8 cellular contexts compared by ENCODE assay signal in the genomic region with DNA sequence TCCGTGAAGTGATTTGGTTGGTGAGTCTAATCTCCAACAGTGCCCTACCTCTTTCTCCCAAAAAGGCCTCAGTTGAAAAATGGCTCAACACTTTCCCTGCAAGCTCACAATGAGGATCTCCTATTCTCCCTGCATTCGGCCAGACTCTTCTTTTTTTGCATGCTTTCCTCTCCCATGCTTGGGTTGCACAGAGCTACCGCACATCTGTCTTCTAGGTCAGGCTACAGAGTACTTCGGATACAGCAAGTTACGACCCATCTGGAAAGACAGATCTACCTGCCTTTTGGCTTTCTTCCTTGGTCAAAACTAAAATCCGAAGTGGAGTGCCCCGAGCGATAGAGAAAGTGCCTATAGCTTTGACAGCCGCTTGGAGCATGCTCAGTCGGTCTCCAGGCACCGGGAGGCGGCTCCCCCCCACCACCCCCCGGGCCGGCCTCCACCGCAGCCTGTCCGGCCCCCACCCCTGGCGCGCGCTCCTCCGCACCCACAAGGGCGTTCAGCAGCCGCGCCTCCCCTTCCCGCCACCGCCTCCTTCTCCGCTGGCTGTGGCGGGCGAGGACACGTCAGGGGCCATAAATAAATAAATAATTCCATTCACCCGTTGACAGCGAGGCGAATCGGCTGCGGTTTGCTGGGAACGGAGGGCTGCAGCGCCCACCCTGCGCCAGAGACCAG. TPM values are rescaled to one million over a fixed set of nuclear protein-coding genes. Genes with fewer than 3 reads are reported as not detected.
DNase-seq lines count a peak whose midpoint lies in the region; ATAC-seq, FAIRE-seq and TF ChIP-seq lines count a peak whose summit lies in the region.

A gene with protein sequence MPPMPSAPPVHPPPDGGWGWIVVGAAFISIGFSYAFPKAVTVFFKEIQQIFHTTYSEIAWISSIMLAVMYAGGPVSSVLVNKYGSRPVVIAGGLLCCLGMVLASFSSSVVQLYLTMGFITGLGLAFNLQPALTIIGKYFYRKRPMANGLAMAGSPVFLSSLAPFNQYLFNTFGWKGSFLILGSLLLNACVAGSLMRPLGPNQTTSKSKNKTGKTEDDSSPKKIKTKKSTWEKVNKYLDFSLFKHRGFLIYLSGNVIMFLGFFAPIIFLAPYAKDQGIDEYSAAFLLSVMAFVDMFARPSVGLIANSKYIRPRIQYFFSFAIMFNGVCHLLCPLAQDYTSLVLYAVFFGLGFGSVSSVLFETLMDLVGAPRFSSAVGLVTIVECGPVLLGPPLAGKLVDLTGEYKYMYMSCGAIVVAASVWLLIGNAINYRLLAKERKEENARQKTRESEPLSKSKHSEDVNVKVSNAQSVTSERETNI (plus strand): TSS at position 473 of the 675 bp plus-strand sequence. CDS start 108,773 bp downstream, outside the sequence.

- H3K9ac ChIP-seq in H1 (replicated peaks in 1 of 4; ENCODE audit: extremely low read depth in 1 of 4, low read depth in 3 of 4, low read length in 3 of 4), result peak within 1 kb of the TSS; percentile 34 to 73 (median 62)
- peak within 1 kb of the TSS; percentile 95 for H3K9ac ChIP-seq in mesenchymal stem cell (ENCODE audit: low read length)

- H3K4me1 ChIP-seq in H1 (replicated peaks in 1 of 4; ENCODE audit: control insufficient read depth in 3 of 4, insufficient read depth in 4 of 4, low read length in 3 of 4) (peaks cover 0 to 7% (median 3%) of the 10 kb centered on the region in 4 experiments; a peak in 4 of 7 replicates), mesenchymal stem cell (ENCODE audit: control insufficient read depth, insufficient read depth, low read depth, low read length) (peaks cover 3% of the 10 kb centered on the region)

- no peaks in the 10 kb centered on the region; the same call in 1 of the 2 replicates for H3K23me2 ChIP-seq in H1 (ENCODE audit: low read depth, low read length)

- H3K4me2 ChIP-seq in H1 (ENCODE audit: insufficient read depth in 1 of 2, low read depth in 2 of 2, low read length in 2 of 2), result peak within 1 kb of the TSS; percentile 70 to 82
- peak within 1 kb of the TSS; percentile 99 for H3K4me2 ChIP-seq in mesenchymal stem cell (ENCODE audit: low read length, poor library complexity, severe bottlenecking)

- H2BK5ac ChIP-seq in H1 (ENCODE audit: low read depth, low read length), result peak within 1 kb of the TSS; percentile 60
- peak within 1 kb of the TSS; percentile 88 for H2BK5ac ChIP-seq in mesenchymal stem cell (ENCODE audit: low read depth, low read length, poor library complexity, severe bottlenecking)

- no peak for TF ChIP-seq EP300 in H1 (IDR thresholded peaks at IDR 0.05; ENCODE audit: borderline replicate concordance in 1 of 2, low read depth in 2 of 2, low read length in 2 of 2)

- H3K36me3 ChIP-seq in H1 (ENCODE audit: control insufficient read depth in 2 of 4, insufficient read depth in 4 of 4, low read length in 3 of 4) (no peaks in the 10 kb centered on the region), mesenchymal stem cell (ENCODE audit: control insufficient read depth in 1 of 2, insufficient read depth in 2 of 2, low read depth in 1 of 2, low read length in 2 of 2) (peaks cover 0 to 8% of the 10 kb centered on the region in 2 experiments)

- no peaks in the 10 kb centered on the region for H3K79me1 ChIP-seq in H1 (ENCODE audit: low read depth, low read length)
- peaks cover 5% of the 10 kb centered on the region for H3K79me1 ChIP-seq in mesenchymal stem cell (replicated peaks; ENCODE audit: low read length, poor library complexity, severe bottlenecking)

- no peak for TF ChIP-seq POLR2A in H1 (IDR thresholded peaks at IDR 0.05; ENCODE audit: control extremely low read depth in 1 of 2, low read depth in 2 of 2, low read length in 2 of 2)

- H3K9me3 ChIP-seq in H1 (ENCODE audit: insufficient read depth in 2 of 2, low read depth in 1 of 2, low read length in 1 of 2), result no peaks in the 10 kb centered on the region
- H3K9me3 ChIP-seq in mesenchymal stem cell (ENCODE audit: control insufficient read depth, low read length), result no peaks in the 10 kb centered on the region

- H4K5ac ChIP-seq in H1 (ENCODE audit: insufficient read length, low read depth, low read length), result no peak within 1 kb of the TSS

- H3K27me3 ChIP-seq in HL-60 (ENCODE audit: insufficient read depth, poor library complexity, severe bottlenecking), result no peaks in the 10 kb centered on the region
- peaks cover 0 to 11% (median 2%) of the 10 kb centered on the region in 4 experiments; a peak in 2 of 7 replicates for H3K27me3 ChIP-seq in H1 (replicated peaks in 1 of 4; ENCODE audit: control insufficient read depth in 3 of 4, extremely low read depth in 1 of 4, insufficient read depth in 3 of 4, low read length in 3 of 4)
- H3K27me3 ChIP-seq in mesenchymal stem cell (ENCODE audit: control insufficient read depth in 1 of 2, insufficient read depth in 1 of 2, low read length in 2 of 2), result no peaks in the 10 kb centered on the region

- POLR2A ChIA-PET in H1 (lab: Charles Lee; ENCODE audit: partially characterized antibody), result interaction anchor here (0.6 to 1.7 kb wide), 5 partner anchors 15 to 332 kb away, joined by 3 to 5 read pairs (median 3); no protein-coding TSS in a partner anchor

- peak within 1 kb of the TSS; percentile 66; the same call in 1 of the 2 replicates for H3K18ac ChIP-seq in H1 (ENCODE audit: extremely low read depth, low read length)
- H3K18ac ChIP-seq in mesenchymal stem cell (ENCODE audit: low read depth in 1 of 2, low read length in 2 of 2), result peak within 1 kb of the TSS; percentile 81 to 94

- H2BK15ac ChIP-seq in H1 (ENCODE audit: low read length) (no peak within 1 kb of the TSS), mesenchymal stem cell (ENCODE audit: low read depth, poor library complexity, severe bottlenecking) (peak within 1 kb of the TSS; percentile 82)

- H4K8ac ChIP-seq in H1 (ENCODE audit: extremely low read depth, insufficient read depth, low read length) (peak within 1 kb of the TSS; percentile 82), mesenchymal stem cell (ENCODE audit: low read length) (peak within 1 kb of the TSS; percentile 91)

- TF ChIP-seq RAD21 in H1 (IDR thresholded peaks at IDR 0.05 in 1 of 2, conservative IDR thresholded peaks at IDR 0.05 in 1 of 2; ENCODE audit: low read depth in 2 of 2, low read length in 2 of 2), result peak; percentile 35 to 39

- no peak within 1 kb of the TSS for H2AK5ac ChIP-seq in H1 (ENCODE audit: low read depth, low read length)
- no peak within 1 kb of the TSS for H2AK5ac ChIP-seq in mesenchymal stem cell (ENCODE audit: low read length, severe bottlenecking)

- no peak for TF ChIP-seq CTCF in HL-60 (IDR thresholded peaks at IDR 0.05; ENCODE audit: insufficient read depth, low read length)
- TF ChIP-seq CTCF in H1 (IDR thresholded peaks at IDR 0.05; ENCODE audit: control extremely low read depth in 1 of 3, insufficient read depth in 1 of 3, low read depth in 1 of 3, low read length in 3 of 3), result peak in 2 of 3 experiments; percentile 2 to 36; a peak in 2 of 4 replicates

- no peak within 1 kb of the TSS for H2BK120ac ChIP-seq in H1 (replicated peaks; ENCODE audit: low read depth, low read length)
- H2BK120ac ChIP-seq in mesenchymal stem cell (ENCODE audit: low read depth, low read length), result peak within 1 kb of the TSS; percentile 52

- H2BK12ac ChIP-seq in H1 (ENCODE audit: low read depth, low read length), result 0 out of 2 replicates have a peak within 1 kb of the TSS, but pooled peaks have one; percentile 60
- H2BK12ac ChIP-seq in mesenchymal stem cell (ENCODE audit: low read length in 2 of 2), result peak within 1 kb of the TSS; percentile 86 to 90

- peak within 1 kb of the TSS; percentile 25 for H3K56ac ChIP-seq in H1 (replicated peaks; ENCODE audit: insufficient read length, low read depth, low read length)

- H3K4ac ChIP-seq in H1 (replicated peaks; ENCODE audit: insufficient read length, low read depth, low read length) (no peak within 1 kb of the TSS), mesenchymal stem cell (ENCODE audit: low read depth in 1 of 2, low read length in 2 of 2) (peak within 1 kb of the TSS; percentile 24 to 79)

- H2BK20ac ChIP-seq in H1 (ENCODE audit: low read length), result no peak within 1 kb of the TSS

- H3K14ac ChIP-seq in H1 (ENCODE audit: insufficient read length), result no peak within 1 kb of the TSS
- H3K14ac ChIP-seq in mesenchymal stem cell (ENCODE audit: low read length in 2 of 2), result peak within 1 kb of the TSS in 1 of 2 experiments; percentile 44

- ATAC-seq in GM19467 (IDR thresholded peaks at IDR 0.05; ENCODE audit: unreplicated experiment), result peak; percentile 59

- H3K4me3 ChIP-seq in HL-60 (replicated peaks; ENCODE audit: insufficient read depth, low read length), result peak within 1 kb of the TSS; percentile 79
- peak within 1 kb of the TSS; percentile 55 to 74 (median 66) for H3K4me3 ChIP-seq in H1 (ENCODE audit: extremely low read depth in 1 of 4, insufficient read depth in 2 of 4, low read depth in 3 of 4, low read length in 4 of 4)
- peak within 1 kb of the TSS; percentile 75 to 87 for H3K4me3 ChIP-seq in mesenchymal stem cell (ENCODE audit: insufficient read depth in 1 of 2, low read depth in 1 of 2, low read length in 2 of 2)

- peak; percentile 63 for FAIRE-seq in H1 (lab: Jason Lieb, UNC)

- CTCF ChIA-PET in H1 (lab: Charles Lee; ENCODE audit: partially characterized antibody), result interaction anchor here (0.6 to 1.4 kb wide), 3 partner anchors 139 to 523 kb away, joined by 3 to 5 read pairs (median 4); no protein-coding TSS in a partner anchor

- H3K79me2 ChIP-seq in H1 (ENCODE audit: control insufficient read depth in 1 of 2, insufficient read depth in 2 of 2, low read length in 2 of 2), result no peaks in the 10 kb centered on the region

- peak within 1 kb of the TSS; percentile 84 for H2AFZ ChIP-seq in H1 (ENCODE audit: low read length)
- peak within 1 kb of the TSS; percentile 97 for H2AFZ ChIP-seq in mesenchymal stem cell (ENCODE audit: low read depth, low read length)

- H3K23ac ChIP-seq in H1 (ENCODE audit: insufficient read length), result no peak within 1 kb of the TSS
- peak within 1 kb of the TSS in 1 of 2 experiments; percentile 67 for H3K23ac ChIP-seq in mesenchymal stem cell (ENCODE audit: low read length in 2 of 2)

- H4K91ac ChIP-seq in H1 (replicated peaks; ENCODE audit: insufficient read length, low read length) (peak within 1 kb of the TSS; percentile 82), mesenchymal stem cell (ENCODE audit: low read length) (peak within 1 kb of the TSS; percentile 94)

- no peaks in the 10 kb centered on the region for H4K20me1 ChIP-seq in H1 (replicated peaks in 1 of 2; ENCODE audit: control insufficient read depth in 1 of 2, insufficient read depth in 2 of 2, low read length in 2 of 2)

- DNase-seq in CD1c-positive myeloid dendritic cell (ENCODE audit: extremely low spot score), result peak; percentile 76
- DNase-seq in HL-60 (ENCODE audit: low read depth in 1 of 2, low spot score in 1 of 2), result peak; percentile 58 to 87
- peak; percentile 17 for DNase-seq in NK-92 (lab: John Stamatoyannopoulos, UW; ENCODE audit: unreplicated experiment)
- DNase-seq in activated CD8-positive, alpha-beta memory T cell treated with anti-CD3 and anti-CD28 coated beads for 4 hours (ENCODE audit: low read depth in 2 of 2), result peak; percentile 70 to 78
- no peak for DNase-seq in H1 (ENCODE audit: low read depth in 1 of 2, low spot score in 2 of 2)
- DNase-seq in mesenchymal stem cell, result peak; percentile 92
- DNase-seq in stimulated activated CD8-positive, alpha-beta memory T cell treated with anti-CD3 and anti-CD28 coated beads, Interleukin-12 subunit alpha, Interleukin-12 subunit beta, amount 100 ng/mL, for 24 hours (ENCODE audit: extremely low read depth), result peak; percentile 76

- 3% methylated on average over 17 of the region's 37 CpGs; no CpG with 5 or more reads in 1 of the 2 experiments for WGBS in H1 (ENCODE audit: extremely low coverage in 1 of 2, insufficient coverage in 1 of 2, insufficient read length in 1 of 2, insufficient replicate concordance in 2 of 2, low coverage in 1 of 2, low lambda C conversion rate in 2 of 2, missing lambda C conversion rate in 1 of 2), 2 experiments
- under 1% methylated on average over 24 of the region's 37 CpGs for WGBS in mesenchymal stem cell

- H3K27ac ChIP-seq in HL-60 (replicated peaks) (peak within 1 kb of the TSS; percentile 92), H1 (ENCODE audit: low read depth, low read length) (no peak within 1 kb of the TSS), mesenchymal stem cell (ENCODE audit: low read length, poor library complexity, severe bottlenecking) (peak within 1 kb of the TSS; percentile 81)

RNA-seq across cellular contexts. Expression of the gene that starts here (rescaled TPM):
- 2.9 and 4.3 TPM in 2 replicates for total RNA-seq in H1 (2021; fragmentation: NEBNext Ultra II Directional; extraction: Animal tissue kit (Norgen Biotek cat#: 25700))
- 0.55 and 0.74 TPM in 2 replicates for polyA plus RNA-seq in H1 (2011; rRNA removed)
- polyA plus RNA-seq in H1 (2011; cell fraction: cytosol; rRNA removed), result 1.1 TPM
- polyA plus RNA-seq in H1 (2011; cell fraction: nucleus; rRNA removed), result 2.0 TPM
- polyA plus RNA-seq in H1 (2012, experiment 1 of 2), result 0.53 to 1.5 TPM (median 0.86 TPM) in 4 replicates
- 0.09 TPM for polyA plus RNA-seq in H1 (2012, experiment 2 of 2)
- polyA plus RNA-seq in H1 (2013, experiment 1 of 2), result 2.1 TPM
- polyA plus RNA-seq in H1 (2013, experiment 2 of 2), result 2.5 TPM
- polyA minus RNA-seq in H1 (2011; rRNA and poly(A)+ RNA removed), result 9.1 and 10.0 TPM in 2 replicates
- polyA minus RNA-seq in H1 (2011; cell fraction: cytosol; rRNA and poly(A)+ RNA removed), result 0.81 TPM
- polyA minus RNA-seq in H1 (2011; cell fraction: nucleus; rRNA and poly(A)+ RNA removed), result 15.3 TPM
- polyA plus RNA-seq in mesenchymal stem cell (2013, experiment 1 of 2), result 3.7 TPM
- 4.1 TPM for polyA plus RNA-seq in mesenchymal stem cell (2013, experiment 2 of 2)

Comparison
In these comparisons a context has a peak if more than half of its experiments do, and no peak if none do; other contexts are left out.
1. DNase-seq: peak in CD1c-positive myeloid dendritic cell (single experiment), HL-60 (2 of 2), NK-92 (single experiment), activated CD8-positive, alpha-beta memory T cell treated with anti-CD3 and anti-CD28 coated beads for 4 hours (2 of 2), mesenchymal stem cell (single experiment) and stimulated activated CD8-positive, alpha-beta memory T cell treated with anti-CD3 and anti-CD28 coated beads, Interleukin-12 subunit alpha, Interleukin-12 subunit beta, amount 100 ng/mL, for 24 hours (single experiment); none in H1 (0 of 2).
2. Peak in every context shown above with its lines, with median percentiles within 50 percentile points of each other: H3K4me3 ChIP-seq.